In genomic region chr5:141777711-141778110, GRCh38 we compare ENCODE assay signal across 17 cellular contexts.
"Had no signal": no experiment of that assay in that cellular context is flagged by ENCODE, and none has a peak within 500 bp of the region (broad histone marks: within the 10 kb centered on the region; RNA-seq: fewer than 3 reads in every experiment).

No MANE protein-coding gene starts in this region.

- H3K9me3 ChIP-seq: esophagus muscularis mucosa, gastrocnemius medialis, heart right ventricle, thoracic aorta, transverse colon had no signal

- H3K4me3 ChIP-seq: esophagus muscularis mucosa, gastrocnemius medialis, heart right ventricle, skin epidermis, thoracic aorta, transverse colon had no signal

- H3K36me3 Mint-ChIP-seq: memory B cell had no signal

- H3K4me1 ChIP-seq: transverse colon had no signal

- H3K4me3 Mint-ChIP-seq: effector memory CD8-positive, alpha-beta T cell; memory B cell; nephron; stimulated activated naive B cell treated with anti-CD40 and anti-IgM and Interleukin-4, amounts not matched to agents 10 μg/mL and 1 μg/mL and 100 μg/mL, for 72 hours; stimulated activated naive CD8-positive, alpha-beta T cell treated with anti-CD3 and anti-CD28 coated beads, Interleukin-15, amount 100 ng/mL, for 72 hours had no signal

- H3K9me3 Mint-ChIP-seq: effector memory CD8-positive, alpha-beta T cell; memory B cell; nephron; stimulated activated naive CD8-positive, alpha-beta T cell treated with anti-CD3 and anti-CD28 coated beads, Interleukin-15, amount 100 ng/mL, for 72 hours had no signal

- H3K36me3 ChIP-seq: esophagus muscularis mucosa, gastrocnemius medialis, thoracic aorta, transverse colon had no signal

- DNase-seq: effector memory CD8-positive, alpha-beta T cell; gastrocnemius medialis; heart right ventricle; midbrain; stimulated activated CD4-positive, alpha-beta T cell treated with anti-CD3 and anti-CD28 coated beads, Interleukin-2, amount 100 ng/mL, for 24 hours; stimulated activated CD4-positive, alpha-beta T cell treated with anti-CD3 and anti-CD28 coated beads, Interleukin-4, amount 100 ng/mL, for 4 hours; stimulated activated naive B cell treated with anti-CD40 and anti-IgM and Interleukin-4, amounts not matched to agents 10 μg/mL and 1 μg/mL and 100 μg/mL, for 72 hours; transverse colon had no signal

- H3K27me3 Mint-ChIP-seq: stimulated activated naive CD8-positive, alpha-beta T cell treated with anti-CD3 and anti-CD28 coated beads, Interleukin-15, amount 100 ng/mL, for 72 hours had no signal

- H3K27ac Mint-ChIP-seq: effector memory CD8-positive, alpha-beta T cell; memory B cell; stimulated activated naive B cell treated with anti-CD40 and anti-IgM and Interleukin-4, amounts not matched to agents 10 μg/mL and 1 μg/mL and 100 μg/mL, for 72 hours; stimulated activated naive CD8-positive, alpha-beta T cell treated with anti-CD3 and anti-CD28 coated beads, Interleukin-15, amount 100 ng/mL, for 72 hours had no signal

- H3K4me1 Mint-ChIP-seq: memory B cell had no signal

- H3K27me3 ChIP-seq: gastrocnemius medialis, heart right ventricle, transverse colon had no signal

- ATAC-seq: effector memory CD8-positive, alpha-beta T cell; gastrocnemius medialis; heart right ventricle; left lobe of liver; sciatic nerve had no signal

- H3K27ac ChIP-seq: epithelial cell of prostate, esophagus muscularis mucosa, gastrocnemius medialis, heart right ventricle, skin epidermis, thoracic aorta, transverse colon had no signal
